8 cellular contexts compared by ENCODE assay signal in genomic region chr18:11946756-11947155, GRCh38. TPM values are rescaled to one million over a fixed set of nuclear protein-coding genes. Genes with fewer than 3 reads are reported as not detected.
DNase-seq lines count a peak whose midpoint lies in the region; ATAC-seq and TF ChIP-seq lines count a peak whose summit lies in the region.

No MANE protein-coding gene starts in this region.

- no peak overlapping the region for H2AFZ ChIP-seq in MM.1S (ENCODE audit: low read length)

- peak overlapping the region; percentile 43 for H3K4me2 ChIP-seq in MM.1S (ENCODE audit: low read depth, low read length)

- H4K20me1 ChIP-seq in MM.1S (ENCODE audit: insufficient read depth, low read length), result no peaks in the 10 kb centered on the region

- intact Hi-C loops in dendritic cell treated with granulocyte-macrophage colony-stimulating factor and Interleukin-4, amounts not matched to agents 40 ng/mL and 50 ng/mL, for 4 days (cut with micrococcal nuclease), result loop anchor here (2.0 kb wide), 1 partner anchor 34 kb away; the partner anchor contains the start of gene IMPA2
- intact Hi-C loops in activated CD4-positive, alpha-beta memory T cell treated with anti-CD3 and anti-CD28 coated beads for 36 hours (cut with micrococcal nuclease), result loop anchor here (1.0 to 2.0 kb wide), 3 partner anchors 35 to 95 kb away; partner anchors contain the start of genes CHMP1B, IMPA2 and MPPE1

- ATAC-seq in HG03565 (IDR thresholded peaks at IDR 0.05; ENCODE audit: unreplicated experiment), result no peak

- no peaks in the 10 kb centered on the region for H3K36me3 Mint-ChIP-seq in dendritic cell treated with granulocyte-macrophage colony-stimulating factor and Interleukin-4, amounts not matched to agents 40 ng/mL and 50 ng/mL, for 4 days (ENCODE audit: low read depth)
- H3K36me3 Mint-ChIP-seq in activated CD4-positive, alpha-beta memory T cell treated with anti-CD3 and anti-CD28 coated beads for 36 hours, result no peaks in the 10 kb centered on the region

- peaks cover 20% of the 10 kb centered on the region for H3K27me3 ChIP-seq in MM.1S (replicated peaks; ENCODE audit: insufficient read depth, low read length)

- no peaks in the 10 kb centered on the region for H3K79me2 ChIP-seq in MM.1S (ENCODE audit: low read length)

- no peaks in the 10 kb centered on the region for H3F3A ChIP-seq in MM.1S (ENCODE audit: insufficient read depth, low read length)

- DNase-seq in Daoy (ENCODE audit: low read depth) (peak; percentile 75), MM.1S (no peak), myocyte (ENCODE audit: low read depth) (peak; percentile 65), DMS153 treated with DMSO at 0.1 percent for 48 hours (lab: John Stamatoyannopoulos, UW; ENCODE audit: unreplicated experiment) (no peak), inferior parietal cortex (ENCODE audit: extremely low spot score) (no peak)
- no peak for DNase-seq in activated CD4-positive, alpha-beta memory T cell treated with anti-CD3 and anti-CD28 coated beads for 36 hours

- H3K4me1 Mint-ChIP-seq in dendritic cell treated with granulocyte-macrophage colony-stimulating factor and Interleukin-4, amounts not matched to agents 40 ng/mL and 50 ng/mL, for 4 days (ENCODE audit: low read depth), result peaks cover 24% of the 10 kb centered on the region
- peaks cover 8% of the 10 kb centered on the region for H3K4me1 Mint-ChIP-seq in activated CD4-positive, alpha-beta memory T cell treated with anti-CD3 and anti-CD28 coated beads for 36 hours (ENCODE audit: low read depth)

- no peak overlapping the region for H3K4me3 ChIP-seq in MM.1S (ENCODE audit: low read length)

- TF ChIP-seq CTCF in MM.1S (IDR thresholded peaks at IDR 0.05; ENCODE audit: low read length), result no peak

- H3K4me1 ChIP-seq in MM.1S (ENCODE audit: low read length), result 0 out of 2 replicates have a peak, but pooled peaks cover 5% of the 10 kb centered on the region

- POLR2A ChIA-PET in activated CD4-positive, alpha-beta memory T cell treated with anti-CD3 and anti-CD28 coated beads for 36 hours (lab: Charles Lee), result interaction anchor here (1.9 kb wide), 1 partner anchor 34 kb away, joined by 11 read pairs; the partner anchor contains the start of gene IMPA2

- H3K9me3 Mint-ChIP-seq in dendritic cell treated with granulocyte-macrophage colony-stimulating factor and Interleukin-4, amounts not matched to agents 40 ng/mL and 50 ng/mL, for 4 days, result no peaks in the 10 kb centered on the region
- H3K9me3 Mint-ChIP-seq in activated CD4-positive, alpha-beta memory T cell treated with anti-CD3 and anti-CD28 coated beads for 36 hours, result no peaks in the 10 kb centered on the region

- H3K27ac ChIP-seq in MM.1S (ENCODE audit: low read length), result no peak overlapping the region

- H3K9me2 ChIP-seq in MM.1S (replicated peaks; ENCODE audit: insufficient read depth, low read length), result no peaks in the 10 kb centered on the region

- no peaks in the 10 kb centered on the region for H3K9me3 ChIP-seq in MM.1S (replicated peaks; ENCODE audit: insufficient read depth, low read length)

- CTCF ChIA-PET in activated CD4-positive, alpha-beta memory T cell treated with anti-CD3 and anti-CD28 coated beads for 36 hours (lab: Charles Lee), result interaction anchor here (1.0 to 4.9 kb wide), 7 partner anchors 9 to 290 kb away, joined by 3 to 41 read pairs (median 4); no protein-coding TSS in a partner anchor

- H3K27me3 Mint-ChIP-seq in dendritic cell treated with granulocyte-macrophage colony-stimulating factor and Interleukin-4, amounts not matched to agents 40 ng/mL and 50 ng/mL, for 4 days, result peaks cover 1% of the 10 kb centered on the region
- peaks cover 4% of the 10 kb centered on the region for H3K27me3 Mint-ChIP-seq in activated CD4-positive, alpha-beta memory T cell treated with anti-CD3 and anti-CD28 coated beads for 36 hours

- H3K4me3 Mint-ChIP-seq in dendritic cell treated with granulocyte-macrophage colony-stimulating factor and Interleukin-4, amounts not matched to agents 40 ng/mL and 50 ng/mL, for 4 days, result peak overlapping the region; percentile 20
- no peak overlapping the region for H3K4me3 Mint-ChIP-seq in activated CD4-positive, alpha-beta memory T cell treated with anti-CD3 and anti-CD28 coated beads for 36 hours

- no peak overlapping the region for H3K27ac Mint-ChIP-seq in dendritic cell treated with granulocyte-macrophage colony-stimulating factor and Interleukin-4, amounts not matched to agents 40 ng/mL and 50 ng/mL, for 4 days
- no peak overlapping the region for H3K27ac Mint-ChIP-seq in activated CD4-positive, alpha-beta memory T cell treated with anti-CD3 and anti-CD28 coated beads for 36 hours

- no peaks in the 10 kb centered on the region for H3K36me3 ChIP-seq in MM.1S (replicated peaks; ENCODE audit: insufficient read depth, low read length)

- no peak overlapping the region for H3K9ac ChIP-seq in MM.1S (ENCODE audit: low read length)

RNA-seq across cellular contexts. Expression of gene IMPA2, which starts 34.6 kb away (rescaled TPM):
- 14.4 and 18.2 TPM in 2 replicates for total RNA-seq in Daoy (2014; rRNA removed; shearing (Covaris generic))
- 17.8 and 36.9 TPM in 2 replicates for total RNA-seq in myocyte
- polyA plus RNA-seq in myocyte (2012), result 14.4 TPM
- 10 to 100 TPM; 20.3 to 21.6 TPM for total RNA-seq in activated CD4-positive, alpha-beta memory T cell treated with anti-CD3 and anti-CD28 coated beads for 36 hours

RNA-seq across cellular contexts. Expression of gene MPPE1, which starts 38.6 kb away (rescaled TPM):
- 9.5 and 10.5 TPM in 2 replicates for total RNA-seq in Daoy (2014; rRNA removed; shearing (Covaris generic))
- total RNA-seq in myocyte, result 25.0 and 76.0 TPM in 2 replicates
- polyA plus RNA-seq in myocyte (2012), result 32.4 TPM
- total RNA-seq in activated CD4-positive, alpha-beta memory T cell treated with anti-CD3 and anti-CD28 coated beads for 36 hours, result 10 to 100 TPM; 34.0 to 35.4 TPM

Comparison
In these comparisons a context has a peak if more than half of its experiments do, and no peak if none do; other contexts are left out.
1. DNase-seq: peak in Daoy (single experiment) and myocyte (single experiment); none in MM.1S (single experiment), DMS153 treated with DMSO at 0.1 percent for 48 hours (single experiment), activated CD4-positive, alpha-beta memory T cell treated with anti-CD3 and anti-CD28 coated beads for 36 hours (single experiment) and inferior parietal cortex (single experiment).